Comparison of ENCODE assay signal across 8 cellular contexts in genomic region chr17:49910094-49910857, GRCh38. TPM values are rescaled to one million over a fixed set of nuclear protein-coding genes. Genes with fewer than 3 reads are reported as not detected.
DNase-seq lines count a peak whose midpoint lies in the region; ATAC-seq, FAIRE-seq and TF ChIP-seq lines count a peak whose summit lies in the region.

No MANE protein-coding gene starts in this region.

- DNase-seq in cardiac muscle cell (ENCODE audit: low read depth in 1 of 2, low spot score in 1 of 2) = peak in 1 of 2 donors; percentile 18
- no peak for DNase-seq in left cardiac atrium
- DNase-seq in bronchial epithelial cell (ENCODE audit: low read depth) = peak; percentile 62
- peak in 1 of 9 donors; percentile 5 for DNase-seq in naive thymus-derived CD4-positive, alpha-beta T cell
- DNase-seq in middle frontal gyrus (ENCODE audit: extremely low spot score, low spot score) = no peak
- no peak for DNase-seq in medulla oblongata (ENCODE audit: extremely low spot score)
- DNase-seq in GM19238 (ENCODE audit: insufficient read length, low spot score) = no peak

- intact Hi-C loops in left cardiac atrium (cut with DNase I) = no loop called here
- intact Hi-C loops in naive thymus-derived CD4-positive, alpha-beta T cell (cut with micrococcal nuclease) = no loop called here

- H3K27me3 ChIP-seq in cardiac muscle cell (peaks cover 69% of the 10 kb centered on the region), bronchial epithelial cell (ENCODE audit: control insufficient read depth, insufficient read depth, low read length) (peaks cover 17% of the 10 kb centered on the region), thymus (ENCODE audit: control insufficient read depth, insufficient read depth) (peaks cover 40% of the 10 kb centered on the region)
- H3K27me3 ChIP-seq in naive thymus-derived CD4-positive, alpha-beta T cell (ENCODE audit: control insufficient read depth in 2 of 2, insufficient read depth in 2 of 2, low read length in 2 of 2) = peaks cover 3 to 36% of the 10 kb centered on the region in 2 donors

- WGBS in thymus = 2% methylated on average over 69 of the region's 69 CpGs

- no peak for ATAC-seq in left cardiac atrium
- no peak for ATAC-seq in naive thymus-derived CD4-positive, alpha-beta T cell

- CTCF ChIA-PET in naive thymus-derived CD4-positive, alpha-beta T cell (lab: Charles Lee) = interaction anchor here (0.7 kb wide), 1 partner anchor 42 kb away, joined by 3 read pairs; no protein-coding TSS in a partner anchor

- H3K4me1 ChIP-seq in cardiac muscle cell (ENCODE audit: low read depth) = no peaks in the 10 kb centered on the region
- peaks cover 0 to 4% of the 10 kb centered on the region in 2 donors for H3K4me1 ChIP-seq in naive thymus-derived CD4-positive, alpha-beta T cell (ENCODE audit: control insufficient read depth in 2 of 2, insufficient read depth in 2 of 2, low read length in 2 of 2)
- H3K4me1 ChIP-seq in thymus (ENCODE audit: control insufficient read depth, insufficient read depth, low read length) = no peaks in the 10 kb centered on the region

- no peak overlapping the region for H3K27ac ChIP-seq in cardiac muscle cell
- no peak overlapping the region for H3K27ac ChIP-seq in naive thymus-derived CD4-positive, alpha-beta T cell (ENCODE audit: low read depth, low read length)
- no peak overlapping the region for H3K27ac ChIP-seq in thymus (ENCODE audit: low read depth)

- no peaks in the 10 kb centered on the region for H3K9me3 Mint-ChIP-seq in naive thymus-derived CD4-positive, alpha-beta T cell

- no peaks in the 10 kb centered on the region for H3K36me3 Mint-ChIP-seq in naive thymus-derived CD4-positive, alpha-beta T cell

- H3K4me3 Mint-ChIP-seq in naive thymus-derived CD4-positive, alpha-beta T cell = peak overlapping the region in 9 of 10 donors; percentile 47 to 76 (median 66)

- peak overlapping the region; percentile 10 for H3K4me3 ChIP-seq in cardiac muscle cell
- no peak overlapping the region for H3K4me3 ChIP-seq in bronchial epithelial cell (ENCODE audit: low read depth, low read length)
- H3K4me3 ChIP-seq in naive thymus-derived CD4-positive, alpha-beta T cell (ENCODE audit: low read length) = no peak overlapping the region
- H3K4me3 ChIP-seq in thymus (ENCODE audit: low read length) = peak overlapping the region; percentile 5

- peaks cover 0 to 12% (median 5%) of the 10 kb centered on the region in 7 donors for H3K4me1 Mint-ChIP-seq in naive thymus-derived CD4-positive, alpha-beta T cell

- no peak overlapping the region for H3K27ac Mint-ChIP-seq in naive thymus-derived CD4-positive, alpha-beta T cell

- POLR2A ChIA-PET in naive thymus-derived CD4-positive, alpha-beta T cell (lab: Charles Lee) = no interaction called here

- no peak for FAIRE-seq in bronchial epithelial cell (lab: Jason Lieb, UNC)

- H3K27me3 Mint-ChIP-seq in naive thymus-derived CD4-positive, alpha-beta T cell = peaks cover 56 to 86% (median 80%) of the 10 kb centered on the region in 5 donors

- H3K9me3 ChIP-seq in cardiac muscle cell (ENCODE audit: low read depth) = no peaks in the 10 kb centered on the region
- H3K9me3 ChIP-seq in naive thymus-derived CD4-positive, alpha-beta T cell (ENCODE audit: control insufficient read depth in 2 of 3, low read length in 3 of 3) = no peaks in the 10 kb centered on the region
- H3K9me3 ChIP-seq in thymus (ENCODE audit: control insufficient read depth) = peaks cover 2% of the 10 kb centered on the region

- TF ChIP-seq CTCF in cardiac muscle cell (IDR thresholded peaks at IDR 0.05; ENCODE audit: low read depth, low read length) (no peak), bronchial epithelial cell (IDR thresholded peaks at IDR 0.05; ENCODE audit: insufficient read depth, low read length, severe bottlenecking) (no peak)

- H3K36me3 ChIP-seq in cardiac muscle cell = no peaks in the 10 kb centered on the region
- H3K36me3 ChIP-seq in bronchial epithelial cell (ENCODE audit: control insufficient read depth, insufficient read depth, low read length) = no peaks in the 10 kb centered on the region
- H3K36me3 ChIP-seq in naive thymus-derived CD4-positive, alpha-beta T cell (ENCODE audit: control insufficient read depth in 2 of 3, insufficient read depth in 3 of 3, low read length in 3 of 3) = no peaks in the 10 kb centered on the region
- H3K36me3 ChIP-seq in thymus (ENCODE audit: control insufficient read depth, insufficient read depth) = no peaks in the 10 kb centered on the region

RNA-seq across cellular contexts. Expression of gene DLX4, which starts 58.7 kb away (rescaled TPM):
- total RNA-seq in cardiac muscle cell (0.53 and 0.60 TPM in 2 replicates), left cardiac atrium (under 1 TPM; 0.13 to 0.27 TPM), bronchial epithelial cell (not detected in 2 replicates)
- polyA plus RNA-seq in cardiac muscle cell (0.86 and 1.3 TPM in 2 replicates), thymus (0.46 TPM)
- total RNA-seq in naive thymus-derived CD4-positive, alpha-beta T cell = 1 to 10 TPM in 2 of 5 experiments, under 1 TPM in 3; 0.34 to 1.6 (median 0.74) TPM
- polyA plus RNA-seq in naive thymus-derived CD4-positive, alpha-beta T cell = not detected

Comparison
In these comparisons a context has a peak if more than half of its experiments do, and no peak if none do; other contexts are left out.
1. H3K4me3 ChIP-seq: peak in cardiac muscle cell (single experiment) and thymus (single experiment); none in bronchial epithelial cell (single experiment) and naive thymus-derived CD4-positive, alpha-beta T cell (single experiment).